ENCODE assay signal across 8 cellular contexts in the genomic region with DNA sequence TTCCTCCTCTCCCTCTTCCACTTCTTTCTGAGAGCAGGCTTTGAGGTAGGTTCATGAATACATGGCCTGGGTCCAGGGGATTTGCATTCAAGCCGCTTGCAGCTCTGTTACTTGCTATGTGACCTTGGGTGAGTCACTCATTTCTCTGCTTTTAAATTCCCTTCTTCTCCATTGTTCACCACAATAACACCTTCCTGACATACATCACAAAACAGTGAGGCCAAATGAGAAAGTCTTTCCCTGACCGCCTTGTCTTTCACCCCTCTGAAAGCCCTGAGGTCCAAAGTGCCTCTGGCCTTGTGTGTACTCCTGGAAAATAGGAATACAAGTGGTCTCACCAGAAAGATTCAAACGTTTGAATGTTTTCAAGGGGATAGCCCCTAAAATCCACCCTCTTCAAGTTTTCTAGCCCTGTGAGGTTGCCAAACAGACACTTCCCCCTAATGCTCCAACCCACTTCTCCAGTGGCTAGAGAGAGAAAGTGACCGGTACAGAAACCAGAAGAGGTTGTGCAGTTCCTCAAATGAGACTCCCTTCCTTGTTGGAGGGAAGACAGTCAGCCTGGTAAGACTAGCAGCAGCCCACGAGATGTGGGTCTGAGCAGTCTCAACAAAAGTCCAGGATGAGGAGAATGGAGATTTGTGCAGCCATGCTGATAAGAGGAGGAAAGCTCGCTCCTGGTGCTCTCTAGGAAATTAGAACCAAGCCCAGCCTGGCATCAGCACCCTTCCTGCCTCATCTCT.
DNase-seq lines count a peak whose midpoint lies in the region; ATAC-seq and TF ChIP-seq lines count a peak whose summit lies in the region.

No MANE protein-coding gene starts in this region.

- no peak for TF ChIP-seq RAD21 in SK-N-SH (IDR thresholded peaks at IDR 0.05; ENCODE audit: low read length)

- peak overlapping the region; percentile 61; the same call in 1 of the 2 replicates for H2AFZ ChIP-seq in SK-N-SH (ENCODE audit: low read depth)

- CTCF ChIA-PET in SK-N-SH (lab: Yijun Ruan, JAX), result interaction anchor here (1.2 to 2.0 kb wide), 6 partner anchors 8 to 1210 kb away, joined by 3 to 13 read pairs (median 8); no protein-coding TSS in a partner anchor

- WGBS in SK-N-SH (ENCODE audit: low lambda C conversion rate), result 40% methylated on average over 6 of the region's 6 CpGs
- WGBS in gastroesophageal sphincter (ENCODE audit: low coverage in 1 of 2), 2 donors, result 23 to 44% methylated on average over 4 to 6 of the region's 6 CpGs

- H3K27me3 ChIP-seq in SK-N-SH (ENCODE audit: insufficient read depth), result no peaks in the 10 kb centered on the region
- H3K27me3 ChIP-seq in gastroesophageal sphincter, result no peaks in the 10 kb centered on the region

- TF ChIP-seq CTCF in SK-N-SH (IDR thresholded peaks at IDR 0.05) (no peak), gastroesophageal sphincter (IDR thresholded peaks at IDR 0.05) (no peak)

- H3K4me2 ChIP-seq in SK-N-SH, result peak overlapping the region; percentile 78

- H4K20me1 ChIP-seq in SK-N-SH (ENCODE audit: insufficient read depth), result no peaks in the 10 kb centered on the region

- no peaks in the 10 kb centered on the region for H3K36me3 Mint-ChIP-seq in T-helper 2 cell treated with Interferon-gamma antibody and Interleukin-4, amounts not matched to agents 5 μg/mL and 100 μg/mL, for 36 hours (ENCODE audit: low read depth)

- DNase-seq in HPDE6-E6E7 (ENCODE audit: extremely low spot score) (peak; percentile 54), SK-N-SH (no peak), pons (ENCODE audit: low spot score) (peak; percentile 90)
- no peak for DNase-seq in T-helper 2 cell treated with Interferon-gamma antibody and Interleukin-4, amounts not matched to agents 5 μg/mL and 100 μg/mL, for 36 hours (ENCODE audit: low spot score)

- no peaks in the 10 kb centered on the region for H3K9me3 Mint-ChIP-seq in T-helper 2 cell treated with Interferon-gamma antibody and Interleukin-4, amounts not matched to agents 5 μg/mL and 100 μg/mL, for 36 hours

- no peak overlapping the region for H3K4me3 Mint-ChIP-seq in T-helper 2 cell treated with Interferon-gamma antibody and Interleukin-4, amounts not matched to agents 5 μg/mL and 100 μg/mL, for 36 hours

- H3K27ac Mint-ChIP-seq in T-helper 2 cell treated with Interferon-gamma antibody and Interleukin-4, amounts not matched to agents 5 μg/mL and 100 μg/mL, for 36 hours, result no peak overlapping the region

- ATAC-seq in gastroesophageal sphincter (no peak), HG02759 (IDR thresholded peaks at IDR 0.05; ENCODE audit: unreplicated experiment) (no peak), GM18519 (IDR thresholded peaks at IDR 0.05; ENCODE audit: low FRiP score, unreplicated experiment) (no peak), HG02623 (IDR thresholded peaks at IDR 0.05; ENCODE audit: unreplicated experiment) (no peak)

- peak overlapping the region; percentile 65 for H3K9ac ChIP-seq in SK-N-SH

- no peak for TF ChIP-seq POLR2A in gastroesophageal sphincter (IDR thresholded peaks at IDR 0.05)

- peaks cover 24 to 30% of the 10 kb centered on the region in 2 experiments; a peak in 3 of 4 replicates for H3K4me1 ChIP-seq in SK-N-SH (ENCODE audit: control insufficient read depth in 1 of 2, insufficient read depth in 2 of 2, low read depth in 1 of 2, low read length in 1 of 2)
- peaks cover 6 to 71% (median 31%) of the 10 kb centered on the region in 3 donors for H3K4me1 ChIP-seq in gastroesophageal sphincter

- H3K4me3 ChIP-seq in SK-N-SH (ENCODE audit: low read depth in 2 of 2, low read length in 1 of 2) (peak overlapping the region in 1 of 2 experiments; percentile 3; a peak in 1 of 4 replicates), gastroesophageal sphincter (peak overlapping the region in 1 of 2 donors; percentile 51)

- H3K4me1 Mint-ChIP-seq in T-helper 2 cell treated with Interferon-gamma antibody and Interleukin-4, amounts not matched to agents 5 μg/mL and 100 μg/mL, for 36 hours (ENCODE audit: low read depth), result peaks cover 16% of the 10 kb centered on the region

- no peaks in the 10 kb centered on the region for H3K79me2 ChIP-seq in SK-N-SH (ENCODE audit: insufficient read depth)

- peaks cover 17% of the 10 kb centered on the region for H3K27me3 Mint-ChIP-seq in T-helper 2 cell treated with Interferon-gamma antibody and Interleukin-4, amounts not matched to agents 5 μg/mL and 100 μg/mL, for 36 hours (ENCODE audit: low read depth)

- POLR2A ChIA-PET in SK-N-SH (lab: Yijun Ruan, JAX), result no interaction called here

- H3K9me2 ChIP-seq in SK-N-SH, result no peaks in the 10 kb centered on the region

- peak in 1 of 2 experiments; percentile 67; a peak in 1 of 4 replicates for TF ChIP-seq EP300 in SK-N-SH (IDR thresholded peaks at IDR 0.05; ENCODE audit: borderline replicate concordance in 1 of 2, low read depth in 1 of 2, low read length in 1 of 2)
- TF ChIP-seq EP300 in gastroesophageal sphincter (IDR thresholded peaks at IDR 0.05), result no peak

- H3K9me3 ChIP-seq in SK-N-SH (no peaks in the 10 kb centered on the region), gastroesophageal sphincter (no peaks in the 10 kb centered on the region)

- H3K27ac ChIP-seq in SK-N-SH (ENCODE audit: low read depth in 2 of 2, low read length in 1 of 2) (peak overlapping the region; percentile 85 to 93), gastroesophageal sphincter (peak overlapping the region; percentile 89 to 98 (median 95))

- H3K36me3 ChIP-seq in SK-N-SH (replicated peaks in 1 of 2; ENCODE audit: control insufficient read depth in 1 of 2, insufficient read depth in 2 of 2, low read length in 1 of 2) (no peaks in the 10 kb centered on the region), gastroesophageal sphincter (no peaks in the 10 kb centered on the region)

- H3F3A ChIP-seq in SK-N-SH (replicated peaks; ENCODE audit: insufficient read depth), result peaks cover 21% of the 10 kb centered on the region

TF ChIP-seq in SK-N-SH, 30 proteins besides CTCF, POLR2A, EP300 and RAD21:
- TF ChIP-seq, protein P1, sequence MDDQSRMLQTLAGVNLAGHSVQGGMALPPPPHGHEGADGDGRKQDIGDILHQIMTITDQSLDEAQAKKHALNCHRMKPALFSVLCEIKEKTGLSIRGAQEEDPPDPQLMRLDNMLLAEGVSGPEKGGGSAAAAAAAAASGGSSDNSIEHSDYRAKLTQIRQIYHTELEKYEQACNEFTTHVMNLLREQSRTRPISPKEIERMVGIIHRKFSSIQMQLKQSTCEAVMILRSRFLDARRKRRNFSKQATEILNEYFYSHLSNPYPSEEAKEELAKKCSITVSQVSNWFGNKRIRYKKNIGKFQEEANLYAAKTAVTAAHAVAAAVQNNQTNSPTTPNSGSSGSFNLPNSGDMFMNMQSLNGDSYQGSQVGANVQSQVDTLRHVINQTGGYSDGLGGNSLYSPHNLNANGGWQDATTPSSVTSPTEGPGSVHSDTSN (IDR thresholded peaks at IDR 0.05), result peak; percentile 61
- TF ChIP-seq MAX (IDR thresholded peaks at IDR 0.05; ENCODE audit: low read depth), result peak; percentile 32; the same call in 1 of the 2 replicates
- TF ChIP-seq NFIC (IDR thresholded peaks at IDR 0.05; ENCODE audit: borderline replicate concordance), result peak; percentile 87
- no peak for TF ChIP-seq ZBTB33 (IDR thresholded peaks at IDR 0.05; ENCODE audit: borderline replicate concordance, low read depth)
- peak; percentile 52; the same call in 1 of the 2 replicates for TF ChIP-seq TEAD4 (IDR thresholded peaks at IDR 0.05; ENCODE audit: borderline replicate concordance, insufficient read depth)
- no peak for TF ChIP-seq TAF1 (IDR thresholded peaks at IDR 0.05; ENCODE audit: borderline replicate concordance, low read depth, low read length)
- TF ChIP-seq POLR2AphosphoS5 (IDR thresholded peaks at IDR 0.05; ENCODE audit: low read depth, low read length), result peak; percentile 36; the same call in 1 of the 2 replicates
- TF ChIP-seq FOSL2 (IDR thresholded peaks at IDR 0.05; ENCODE audit: borderline replicate concordance, low read depth), result peak; percentile 81; the same call in 1 of the 2 replicates
- TF ChIP-seq JUND (IDR thresholded peaks at IDR 0.05), result peak; percentile 76
- peak; percentile 87; the same call in 1 of the 2 replicates for TF ChIP-seq RXRA (IDR thresholded peaks at IDR 0.05; ENCODE audit: borderline replicate concordance, low read depth)
- no peak for TF ChIP-seq CHD2 (IDR thresholded peaks at IDR 0.05; ENCODE audit: low read length, partially characterized antibody)
- peak; percentile 54; the same call in 1 of the 2 replicates for TF ChIP-seq TCF12 (IDR thresholded peaks at IDR 0.05)

Comparison
In these comparisons a context has a peak if more than half of its experiments do, and no peak if none do; other contexts are left out.
1. DNase-seq: peak in HPDE6-E6E7 (single experiment) and pons (single experiment); none in SK-N-SH (single experiment) and T-helper 2 cell treated with Interferon-gamma antibody and Interleukin-4, amounts not matched to agents 5 μg/mL and 100 μg/mL, for 36 hours (single experiment).